Comparison of ENCODE assay signal across 21 cellular contexts in the genomic region with DNA sequence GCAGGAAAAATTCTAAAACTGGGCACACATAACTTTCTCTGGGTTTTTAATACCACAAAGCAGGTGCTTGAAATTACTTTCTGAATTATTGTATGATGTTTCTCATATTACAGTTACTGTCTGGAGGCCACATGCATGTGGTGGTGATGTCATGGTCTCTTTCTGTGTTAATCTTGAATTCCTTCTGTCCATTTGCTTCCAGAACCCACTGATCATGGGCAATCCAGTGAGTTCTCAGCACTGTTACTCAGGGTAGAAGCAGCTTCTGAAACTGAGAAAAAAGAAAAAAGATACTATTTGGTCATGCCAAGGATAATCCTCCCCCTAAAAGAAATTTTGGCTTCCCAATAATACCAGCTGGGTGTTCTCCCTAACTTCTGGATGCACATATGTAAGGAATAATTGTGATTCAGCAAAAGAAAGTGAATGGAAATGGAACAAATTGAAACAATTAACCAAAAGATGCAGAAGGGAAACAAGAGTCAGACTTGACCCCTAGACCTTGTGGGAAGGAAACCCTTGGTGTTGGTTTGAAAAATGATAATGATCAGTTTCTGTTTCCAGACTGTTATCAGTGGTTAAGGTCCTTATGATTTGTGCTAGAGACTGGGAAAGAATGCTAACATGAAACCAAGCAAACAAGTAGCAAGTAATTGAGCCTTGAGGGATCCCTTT.
A peak's percentile ranks its signal among the peaks of the same experiment; 100 is the strongest.
DNase-seq lines count a peak whose midpoint lies in the region; ATAC-seq and TF ChIP-seq lines count a peak whose summit lies in the region.
"Had no signal": no experiment of that assay in that cellular context is flagged by ENCODE, and none has a peak within 500 bp of the region (broad histone marks: within the 10 kb centered on the region; RNA-seq: fewer than 3 reads in every experiment).

No MANE protein-coding gene starts in this region.

- peak; percentile 39 for DNase-seq in AG08395 (ENCODE audit: low spot score)
- peak; percentile 63 for DNase-seq in HFFc6
- DNase-seq in astrocyte of the hippocampus (ENCODE audit: low read depth, low spot score), result peak; percentile 46
- peak; percentile 34 for DNase-seq in glomerular visceral epithelial cell (ENCODE audit: extremely low spot score)
- DNase-seq in activated naive CD4-positive, alpha-beta T cell (lab: John Stamatoyannopoulos, UW), result no peak
- no peak for DNase-seq in cerebellum (ENCODE audit: low spot score)
- DNase-seq in activated naive CD4-positive, alpha-beta T cell treated with anti-CD3 and anti-CD28 coated beads, Interleukin-2, amount 50 U/mL, for 16 hours, result no peak
- DNase-seq: activated CD4-positive, alpha-beta T cell treated with anti-CD3 and anti-CD28 coated beads for 4 hours; activated naive CD4-positive, alpha-beta T cell treated with anti-CD3 and anti-CD28 coated beads, Interleukin-2, amount 10 ng/mL, durations not matched to agents 7 days and 5 days; CD4-positive, alpha-beta memory T cell; H7; head of caudate nucleus; NCI-H2029; NCI-H510A treated with DMSO at 0.1 percent for 48 hours; right cardiac atrium; uterus had no signal

- no peak for TF ChIP-seq CTCF in HFFc6 (IDR thresholded peaks at IDR 0.05)

- H3K9me3 Mint-ChIP-seq in HFFc6, result no peaks in the 10 kb centered on the region
- H3K9me3 Mint-ChIP-seq: activated naive CD4-positive, alpha-beta T cell treated with anti-CD3 and anti-CD28 coated beads, Interleukin-2, amount 10 ng/mL, durations not matched to agents 7 days and 5 days had no signal

- no peak overlapping the region for H3K4me3 Mint-ChIP-seq in HFFc6
- H3K4me3 Mint-ChIP-seq: activated naive CD4-positive, alpha-beta T cell treated with anti-CD3 and anti-CD28 coated beads, Interleukin-2, amount 10 ng/mL, durations not matched to agents 7 days and 5 days; CD4-positive, alpha-beta memory T cell; central memory CD8-positive, alpha-beta T cell; memory B cell; neural progenitor cell had no signal

- H3K27ac Mint-ChIP-seq in HFFc6, result peak overlapping the region; percentile 7
- H3K27ac Mint-ChIP-seq: activated naive CD4-positive, alpha-beta T cell treated with anti-CD3 and anti-CD28 coated beads, Interleukin-2, amount 10 ng/mL, durations not matched to agents 7 days and 5 days; CD4-positive, alpha-beta memory T cell; memory B cell; neural progenitor cell had no signal

- no peaks in the 10 kb centered on the region; the same call in 1 of the 2 replicates for H3K27me3 Mint-ChIP-seq in HFFc6 (ENCODE audit: insufficient read depth)
- H3K27me3 Mint-ChIP-seq: activated naive CD4-positive, alpha-beta T cell treated with anti-CD3 and anti-CD28 coated beads, Interleukin-2, amount 10 ng/mL, durations not matched to agents 7 days and 5 days; central memory CD8-positive, alpha-beta T cell; memory B cell had no signal

- ATAC-seq in HG03378 (IDR thresholded peaks at IDR 0.05; ENCODE audit: unreplicated experiment), result no peak
- ATAC-seq: HepG2, right cardiac atrium had no signal

- H3K4me1 Mint-ChIP-seq in HFFc6 (ENCODE audit: low read depth), result peaks cover 37% of the 10 kb centered on the region
- H3K4me1 Mint-ChIP-seq: activated naive CD4-positive, alpha-beta T cell treated with anti-CD3 and anti-CD28 coated beads, Interleukin-2, amount 10 ng/mL, durations not matched to agents 7 days and 5 days; CD4-positive, alpha-beta memory T cell; central memory CD8-positive, alpha-beta T cell; memory B cell had no signal

- H3K36me3 Mint-ChIP-seq in HFFc6 (ENCODE audit: low read depth), result peaks cover 11% of the 10 kb centered on the region
- H3K36me3 Mint-ChIP-seq: activated naive CD4-positive, alpha-beta T cell treated with anti-CD3 and anti-CD28 coated beads, Interleukin-2, amount 10 ng/mL, durations not matched to agents 7 days and 5 days; CD4-positive, alpha-beta memory T cell; memory B cell had no signal

Comparison
In these comparisons a context has a peak if more than half of its experiments do, and no peak if none do; other contexts are left out.
1. DNase-seq: peak in AG08395 (single experiment), HFFc6 (single experiment), astrocyte of the hippocampus (single experiment) and glomerular visceral epithelial cell (single experiment); none in activated naive CD4-positive, alpha-beta T cell (0 of 4), cerebellum (single experiment) and activated naive CD4-positive, alpha-beta T cell treated with anti-CD3 and anti-CD28 coated beads, Interleukin-2, amount 50 U/mL, for 16 hours (single experiment).